18 cellular contexts compared by ENCODE assay signal in the genomic region with DNA sequence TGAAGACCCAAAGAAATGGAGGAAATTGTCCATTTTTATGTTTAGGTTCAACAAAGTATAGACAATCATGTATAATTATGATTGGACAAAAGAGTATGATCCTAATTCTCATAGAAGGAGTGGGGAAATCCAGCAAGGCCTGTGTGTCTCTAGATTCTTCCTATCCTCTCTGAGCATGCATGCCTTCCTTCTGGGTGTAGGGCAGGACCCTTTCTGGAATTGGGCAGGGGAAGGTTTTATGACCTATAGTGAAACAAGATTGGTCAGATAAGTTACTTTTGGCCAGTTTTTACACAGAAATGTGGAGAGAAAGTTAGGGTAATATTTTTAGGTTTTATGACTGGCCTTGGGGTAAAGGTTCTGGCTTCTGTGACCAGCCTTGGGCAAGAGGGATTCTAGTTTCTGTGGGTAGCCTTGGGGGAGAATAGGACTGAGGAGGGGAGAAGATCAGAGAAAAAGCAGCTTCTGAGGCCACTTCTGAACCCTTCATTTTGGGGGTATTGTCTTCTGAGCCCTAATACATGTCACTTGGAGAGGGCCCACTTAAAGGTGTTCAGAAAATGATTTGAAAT.
DNase-seq lines count a peak whose midpoint lies in the region; ATAC-seq and TF ChIP-seq lines count a peak whose summit lies in the region.
"Had no signal": no experiment of that assay in that cellular context is flagged by ENCODE, and none has a peak within 500 bp of the region (broad histone marks: within the 10 kb centered on the region; RNA-seq: fewer than 3 reads in every experiment).

No MANE protein-coding gene starts in this region.

- POLR2A ChIA-PET in IMR-90 (lab: Charles Lee; ENCODE audit: unreplicated experiment) = no interaction called here

- H3K9me3 ChIP-seq in IMR-90 (ENCODE audit: control insufficient read depth, insufficient read depth, low read length) (no peaks in the 10 kb centered on the region), SJCRH30 (replicated peaks) (no peaks in the 10 kb centered on the region)
- H3K9me3 ChIP-seq: HAP-1 had no signal

- no peak overlapping the region for H2BK20ac ChIP-seq in IMR-90 (ENCODE audit: low read depth, low read length)

- ATAC-seq in activated T-cell treated with anti-CD3 and anti-CD28 coated beads, Interleukin-2, amount 50 U/mL, for 72 hours (replicated peaks in 1 of 2) = peak; percentile 46 to 63
- ATAC-seq in activated T-cell treated with anti-CD3 and anti-CD28 coated beads, Interleukin-2, amount 50 U/mL, for 4 hours = no peak
- ATAC-seq in IMR-90 (ENCODE audit: low read depth) = no peak
- no peak for ATAC-seq in effector memory CD8-positive, alpha-beta T cell (replicated peaks)
- ATAC-seq in stimulated activated naive CD8-positive, alpha-beta T cell treated with anti-CD3 and anti-CD28 coated beads, Interleukin-15, amount 100 ng/mL, for 72 hours = peak; percentile 70
- ATAC-seq in HG02571 (IDR thresholded peaks at IDR 0.05; ENCODE audit: unreplicated experiment) = no peak
- ATAC-seq: HepG2 had no signal

- H2BK15ac ChIP-seq in IMR-90 (ENCODE audit: low read depth, low read length) = no peak overlapping the region

- no peak for TF ChIP-seq RAD21 in IMR-90 (IDR thresholded peaks at IDR 0.05; ENCODE audit: low read length)

- H4K5ac ChIP-seq in IMR-90 (ENCODE audit: low read depth, low read length) = peak overlapping the region; percentile 69; the same call in 1 of the 2 replicates

- H3K9ac ChIP-seq in IMR-90 (ENCODE audit: low read depth, low read length) = no peak overlapping the region
- H3K9ac ChIP-seq: BLaER1 treated with 17β-estradiol and CSF1 and Interleukin-3, amounts not matched to agents 10 nM and 100 nM had no signal

- H3K9me3 Mint-ChIP-seq in activated T-cell treated with anti-CD3 and anti-CD28 coated beads, Interleukin-2, amount 50 U/mL, for 72 hours = no peaks in the 10 kb centered on the region
- H3K9me3 Mint-ChIP-seq in activated T-cell treated with anti-CD3 and anti-CD28 coated beads, Interleukin-2, amount 50 U/mL, for 4 hours = no peaks in the 10 kb centered on the region
- H3K9me3 Mint-ChIP-seq in effector memory CD8-positive, alpha-beta T cell = no peaks in the 10 kb centered on the region
- H3K9me3 Mint-ChIP-seq in stimulated activated naive CD8-positive, alpha-beta T cell treated with anti-CD3 and anti-CD28 coated beads, Interleukin-15, amount 100 ng/mL, for 72 hours = no peaks in the 10 kb centered on the region

- TF ChIP-seq POLR2A in IMR-90 (IDR thresholded peaks at IDR 0.05; ENCODE audit: low read depth, low read length) = no peak

- 0 out of 2 replicates have a peak, but pooled peaks cover 2% of the 10 kb centered on the region for H3K4me1 ChIP-seq in IMR-90 (ENCODE audit: control insufficient read depth, insufficient read depth, low read length)
- H3K4me1 ChIP-seq in SJCRH30 = peaks cover 7% of the 10 kb centered on the region; the same call in 1 of the 2 replicates

- H3K27me3 Mint-ChIP-seq in activated T-cell treated with anti-CD3 and anti-CD28 coated beads, Interleukin-2, amount 50 U/mL, for 72 hours (ENCODE audit: low read depth) = no peaks in the 10 kb centered on the region
- no peaks in the 10 kb centered on the region for H3K27me3 Mint-ChIP-seq in activated T-cell treated with anti-CD3 and anti-CD28 coated beads, Interleukin-2, amount 50 U/mL, for 4 hours (ENCODE audit: low read depth)
- H3K27me3 Mint-ChIP-seq in effector memory CD8-positive, alpha-beta T cell = no peaks in the 10 kb centered on the region
- no peaks in the 10 kb centered on the region for H3K27me3 Mint-ChIP-seq in stimulated activated naive CD8-positive, alpha-beta T cell treated with anti-CD3 and anti-CD28 coated beads, Interleukin-15, amount 100 ng/mL, for 72 hours
- H3K27me3 Mint-ChIP-seq: CD4-positive, CD25-positive, alpha-beta regulatory T cell had no signal

- H3K79me1 ChIP-seq in IMR-90 (ENCODE audit: low read depth in 1 of 2, low read length in 2 of 2) = no peaks in the 10 kb centered on the region

- no peak for TF ChIP-seq CTCF in IMR-90 (conservative IDR thresholded peaks at IDR 0.05; ENCODE audit: low read depth, low read length)
- no peak for TF ChIP-seq CTCF in dorsolateral prefrontal cortex (IDR thresholded peaks at IDR 0.05 in 54 of 56, conservative IDR thresholded peaks at IDR 0.05 in 2 of 56; ENCODE audit: low read depth in 1 of 56, partially characterized antibody in 56 of 56)

- no peak overlapping the region for H2AFZ ChIP-seq in IMR-90 (replicated peaks; ENCODE audit: low read length, poor library complexity)

- H3K23ac ChIP-seq in IMR-90 (ENCODE audit: low read depth, low read length) = no peak overlapping the region

- H2AK9ac ChIP-seq in IMR-90 (replicated peaks; ENCODE audit: low read depth, low read length, poor library complexity) = no peak overlapping the region

- no peak overlapping the region for H3K56ac ChIP-seq in IMR-90 (ENCODE audit: extremely low read depth, insufficient read depth, low read length)

- no peak overlapping the region for H3K27ac ChIP-seq in IMR-90 (ENCODE audit: insufficient read depth, low read length)
- H3K27ac ChIP-seq in SJCRH30 = no peak overlapping the region
- no peak overlapping the region for H3K27ac ChIP-seq in dorsolateral prefrontal cortex
- H3K27ac ChIP-seq: BLaER1 treated with 17β-estradiol and CSF1 and Interleukin-3, amounts not matched to agents 10 nM and 100 nM had no signal

- H3K4ac ChIP-seq in IMR-90 (ENCODE audit: low read depth, low read length) = no peak overlapping the region

- no peak overlapping the region for H3K14ac ChIP-seq in IMR-90 (replicated peaks; ENCODE audit: low read depth, low read length)

- H3K4me3 ChIP-seq in IMR-90 (ENCODE audit: insufficient read depth, low read depth, low read length) (no peak overlapping the region), SJCRH30 (no peak overlapping the region), dorsolateral prefrontal cortex (no peak overlapping the region)
- H3K4me3 ChIP-seq: BLaER1 treated with 17β-estradiol and CSF1 and Interleukin-3, amounts not matched to agents 10 nM and 100 nM; HAP-1 had no signal

- no peak overlapping the region for H3K18ac ChIP-seq in IMR-90 (ENCODE audit: low read depth, low read length)

- H4K20me1 ChIP-seq in IMR-90 (ENCODE audit: insufficient read depth, low read length) = no peaks in the 10 kb centered on the region

- intact Hi-C loops in IMR-90 (cut with micrococcal nuclease) = no loop called here
- intact Hi-C loops in dorsolateral prefrontal cortex (cut with DNase I) = no loop called here

- CTCF ChIA-PET in IMR-90 (lab: Yijun Ruan, JAX) = interaction anchor here (0.7 kb wide), 1 partner anchor 150 kb away, joined by 3 read pairs; no protein-coding TSS in a partner anchor

- in situ Hi-C loops in IMR-90 (cut with MboI; ENCODE audit: low sequenced_read_pairs) = no loop called here

- H2AK5ac ChIP-seq in IMR-90 (ENCODE audit: low read depth, low read length) = no peak overlapping the region

- no peak overlapping the region for H3K4me3 Mint-ChIP-seq in activated T-cell treated with anti-CD3 and anti-CD28 coated beads, Interleukin-2, amount 50 U/mL, for 72 hours
- H3K4me3 Mint-ChIP-seq in activated T-cell treated with anti-CD3 and anti-CD28 coated beads, Interleukin-2, amount 50 U/mL, for 4 hours = no peak overlapping the region
- H3K4me3 Mint-ChIP-seq in effector memory CD8-positive, alpha-beta T cell = no peak overlapping the region
- H3K4me3 Mint-ChIP-seq in stimulated activated naive CD8-positive, alpha-beta T cell treated with anti-CD3 and anti-CD28 coated beads, Interleukin-15, amount 100 ng/mL, for 72 hours = no peak overlapping the region
- H3K4me3 Mint-ChIP-seq: CD4-positive, CD25-positive, alpha-beta regulatory T cell had no signal

- H3K27me3 ChIP-seq in IMR-90 (ENCODE audit: control insufficient read depth, insufficient read depth, low read length) = no peaks in the 10 kb centered on the region
- no peaks in the 10 kb centered on the region for H3K27me3 ChIP-seq in SJCRH30
- H3K27me3 ChIP-seq in dorsolateral prefrontal cortex = no peaks in the 10 kb centered on the region
- H3K27me3 ChIP-seq: BLaER1 treated with 17β-estradiol and CSF1 and Interleukin-3, amounts not matched to agents 10 nM and 100 nM had no signal

- H2BK5ac ChIP-seq in IMR-90 (ENCODE audit: low read depth, low read length, poor library complexity, severe bottlenecking) = no peak overlapping the region

- H4K8ac ChIP-seq in IMR-90 (ENCODE audit: low read depth in 2 of 2, low read length in 2 of 2) = no peak overlapping the region

- H3K36me3 ChIP-seq in IMR-90 (ENCODE audit: control insufficient read depth, insufficient read depth, low read length) (no peaks in the 10 kb centered on the region), SJCRH30 (no peaks in the 10 kb centered on the region)
- H3K36me3 ChIP-seq: HAP-1 had no signal

- H3K4me2 ChIP-seq in IMR-90 (ENCODE audit: low read depth, low read length) = no peak overlapping the region
- H3K4me2 ChIP-seq: BLaER1 treated with 17β-estradiol and CSF1 and Interleukin-3, amounts not matched to agents 10 nM and 100 nM had no signal

- no peak overlapping the region for H2BK120ac ChIP-seq in IMR-90 (ENCODE audit: low read depth, low read length)

- no peaks in the 10 kb centered on the region for H3K9me1 ChIP-seq in IMR-90 (ENCODE audit: insufficient read depth, low read length)

- peaks cover 12% of the 10 kb centered on the region for H3K4me1 Mint-ChIP-seq in activated T-cell treated with anti-CD3 and anti-CD28 coated beads, Interleukin-2, amount 50 U/mL, for 72 hours (ENCODE audit: low read depth)
- H3K4me1 Mint-ChIP-seq in activated T-cell treated with anti-CD3 and anti-CD28 coated beads, Interleukin-2, amount 50 U/mL, for 4 hours (ENCODE audit: low read depth) = peaks cover 1% of the 10 kb centered on the region
- H3K4me1 Mint-ChIP-seq in effector memory CD8-positive, alpha-beta T cell (ENCODE audit: low read depth in 2 of 2) = peaks cover 2 to 3% of the 10 kb centered on the region in 2 donors
- no peaks in the 10 kb centered on the region for H3K4me1 Mint-ChIP-seq in stimulated activated naive CD8-positive, alpha-beta T cell treated with anti-CD3 and anti-CD28 coated beads, Interleukin-15, amount 100 ng/mL, for 72 hours

- DNase-seq in activated T-cell treated with anti-CD3 and anti-CD28 coated beads, Interleukin-2, amount 50 U/mL, for 72 hours = no peak
- DNase-seq in activated T-cell treated with anti-CD3 and anti-CD28 coated beads, Interleukin-2, amount 50 U/mL, for 4 hours = no peak
- DNase-seq in IMR-90 = no peak
- DNase-seq in effector memory CD8-positive, alpha-beta T cell = no peak
- no peak for DNase-seq in stimulated activated naive CD8-positive, alpha-beta T cell treated with anti-CD3 and anti-CD28 coated beads, Interleukin-15, amount 100 ng/mL, for 72 hours
- DNase-seq in SJCRH30 = no peak
- no peak for DNase-seq in dorsolateral prefrontal cortex
- DNase-seq: 8988T; ACHN; CD4-positive, CD25-positive, alpha-beta regulatory T cell; DMS153; DMS79 treated with DMSO at 0.1 percent for 48 hours; EL; GOT3 had no signal

- BruUV-seq in IMR-90 (replicated peaks; lab: Mats Ljungman, UMichigan) = no TSS peak

- dilution Hi-C loops in IMR-90 (cut with HindIII; ENCODE audit: low sequenced_read_pairs, unreplicated experiment) = no loop called here

- H4K91ac ChIP-seq in IMR-90 (ENCODE audit: insufficient read depth, low read depth, low read length) = no peak overlapping the region

- no peaks in the 10 kb centered on the region for H3K36me3 Mint-ChIP-seq in activated T-cell treated with anti-CD3 and anti-CD28 coated beads, Interleukin-2, amount 50 U/mL, for 72 hours (ENCODE audit: insufficient read depth in 2 of 2)
- peaks cover 12% of the 10 kb centered on the region for H3K36me3 Mint-ChIP-seq in activated T-cell treated with anti-CD3 and anti-CD28 coated beads, Interleukin-2, amount 50 U/mL, for 4 hours (ENCODE audit: insufficient read depth)
- H3K36me3 Mint-ChIP-seq in effector memory CD8-positive, alpha-beta T cell (ENCODE audit: insufficient read depth) = no peaks in the 10 kb centered on the region

- H3K27ac Mint-ChIP-seq in activated T-cell treated with anti-CD3 and anti-CD28 coated beads, Interleukin-2, amount 50 U/mL, for 72 hours = no peak overlapping the region
- H3K27ac Mint-ChIP-seq in effector memory CD8-positive, alpha-beta T cell = peak overlapping the region; percentile 5 to 20
- H3K27ac Mint-ChIP-seq in stimulated activated naive CD8-positive, alpha-beta T cell treated with anti-CD3 and anti-CD28 coated beads, Interleukin-15, amount 100 ng/mL, for 72 hours = no peak overlapping the region
- H3K27ac Mint-ChIP-seq: CD4-positive, CD25-positive, alpha-beta regulatory T cell had no signal

Comparison
In these comparisons a context has a peak if more than half of its experiments do, and no peak if none do; other contexts are left out.
1. ATAC-seq: peak in activated T-cell treated with anti-CD3 and anti-CD28 coated beads, Interleukin-2, amount 50 U/mL, for 72 hours (2 of 2) and stimulated activated naive CD8-positive, alpha-beta T cell treated with anti-CD3 and anti-CD28 coated beads, Interleukin-15, amount 100 ng/mL, for 72 hours (single experiment); none in activated T-cell treated with anti-CD3 and anti-CD28 coated beads, Interleukin-2, amount 50 U/mL, for 4 hours (0 of 2), IMR-90 (single experiment), effector memory CD8-positive, alpha-beta T cell (single experiment) and HG02571 (single experiment).
2. H3K27ac Mint-ChIP-seq: peak in effector memory CD8-positive, alpha-beta T cell (2 of 2); none in activated T-cell treated with anti-CD3 and anti-CD28 coated beads, Interleukin-2, amount 50 U/mL, for 72 hours (single experiment) and stimulated activated naive CD8-positive, alpha-beta T cell treated with anti-CD3 and anti-CD28 coated beads, Interleukin-15, amount 100 ng/mL, for 72 hours (0 of 2).